ENCODE assay signal across 8 cellular contexts in genomic region chr12:96193725-96194571, GRCh38. TPM values are rescaled to one million over a fixed set of nuclear protein-coding genes. Genes with fewer than 3 reads are reported as not detected.
A peak's percentile ranks its signal among the peaks of the same experiment; 100 is the strongest.
DNase-seq lines count a peak whose midpoint lies in the region; ATAC-seq and TF ChIP-seq lines count a peak whose summit lies in the region.

Gene ELK3, plus strand, starts transcription at chr12:96194375.

- H3K36me3 Mint-ChIP-seq in Calu3 (ENCODE audit: insufficient read depth, unreplicated experiment) = peaks cover 42% of the 10 kb centered on the region
- no peaks in the 10 kb centered on the region for H3K36me3 Mint-ChIP-seq in IgD-negative memory B cell

- H3K9me3 Mint-ChIP-seq in Calu3 (ENCODE audit: low read depth, unreplicated experiment) (no peaks in the 10 kb centered on the region), IgD-negative memory B cell (no peaks in the 10 kb centered on the region)

- H3K4me3 ChIP-seq in SK-N-MC (peak within 1 kb of the TSS; percentile 88), ovary (peak within 1 kb of the TSS; percentile 91)

- H3K9ac ChIP-seq in SK-N-MC (ENCODE audit: insufficient read length) = peak within 1 kb of the TSS; percentile 74

- intact Hi-C loops in Calu3 (cut with micrococcal nuclease; ENCODE audit: unreplicated experiment) = no loop called here
- intact Hi-C loops in head of caudate nucleus (cut with DNase I) = no loop called here
- intact Hi-C loops in ovary (cut with DNase I) = loop anchor here in 1 of 4 donors (10.0 kb wide), 1 partner anchor 321 kb away; no protein-coding TSS in a partner anchor

- no TSS peak for BruUV-seq in Calu3 (replicated peaks; lab: Mats Ljungman, UMichigan)

- no peaks in the 10 kb centered on the region for H3K27me3 Mint-ChIP-seq in Calu3 (ENCODE audit: unreplicated experiment)
- H3K27me3 Mint-ChIP-seq in IgD-negative memory B cell = no peaks in the 10 kb centered on the region

- TF ChIP-seq EP300 in ovary (IDR thresholded peaks at IDR 0.05) = no peak

- H3K27ac Mint-ChIP-seq in Calu3 (ENCODE audit: unreplicated experiment) (peak within 1 kb of the TSS; percentile 92), IgD-negative memory B cell (peak within 1 kb of the TSS; percentile 98 to 99 (median 99))

- ATAC-seq in GM21423 (IDR thresholded peaks at IDR 0.05; ENCODE audit: unreplicated experiment) = peak; percentile 53

- DNase-seq in Calu3 = peak; percentile 65
- DNase-seq in SK-N-MC (ENCODE audit: low read depth, low spot score) = no peak
- DNase-seq in activated naive CD8-positive, alpha-beta T cell treated with anti-CD3 and anti-CD28 coated beads, Interleukin-2, amount 50 U/mL, for 16 hours (ENCODE audit: low read depth, low spot score) = peak; percentile 4
- DNase-seq in head of caudate nucleus = peak in 29 of 42 donors; percentile 19 to 68 (median 39)
- peak; percentile 43 to 76 (median 62) for DNase-seq in ovary
- DNase-seq in putamen (ENCODE audit: low spot score) = no peak

- H3K4me1 ChIP-seq in ovary (ENCODE audit: insufficient read depth) = peaks cover 4% of the 10 kb centered on the region

- H3K27ac ChIP-seq in SK-N-MC = peak within 1 kb of the TSS; percentile 80
- peak within 1 kb of the TSS; percentile 57 to 60 for H3K27ac ChIP-seq in ovary

- no peak for TF ChIP-seq CTCF in Calu3 (IDR thresholded peaks at IDR 0.05; ENCODE audit: unreplicated experiment)
- no peak for TF ChIP-seq CTCF in ovary (IDR thresholded peaks at IDR 0.05)

- peaks cover 32% of the 10 kb centered on the region for H3K4me1 Mint-ChIP-seq in Calu3 (ENCODE audit: low read depth, unreplicated experiment)
- peaks cover 44 to 58% (median 49%) of the 10 kb centered on the region in 3 donors for H3K4me1 Mint-ChIP-seq in IgD-negative memory B cell

- H3K27me3 ChIP-seq in ovary = no peaks in the 10 kb centered on the region

- H3K9me3 ChIP-seq in SK-N-MC (ENCODE audit: low read depth, low read length) = no peaks in the 10 kb centered on the region
- no peaks in the 10 kb centered on the region for H3K9me3 ChIP-seq in ovary

- TF ChIP-seq POLR2A in ovary (IDR thresholded peaks at IDR 0.05) = no peak

- H3K36me3 ChIP-seq in SK-N-MC (ENCODE audit: insufficient read depth, low read length) (no peaks in the 10 kb centered on the region), ovary (no peaks in the 10 kb centered on the region)

- peak within 1 kb of the TSS; percentile 85 for H3K4me3 Mint-ChIP-seq in Calu3 (ENCODE audit: low read depth, unreplicated experiment)
- H3K4me3 Mint-ChIP-seq in IgD-negative memory B cell = peak within 1 kb of the TSS; percentile 96 to 100 (median 98)

- WGBS in ovary, 3 donors = 1 to 5% (median 2%) methylated on average over 48 to 75 of the region's 75 CpGs

- CTCF ChIA-PET in Calu3 (lab: Charles Lee) = interaction anchor here (1.3 kb wide), 1 partner anchor 121 kb away, joined by 3 read pairs; no protein-coding TSS in a partner anchor

RNA-seq across cellular contexts. Expression of gene ELK3, which starts in this region (rescaled TPM):
- total RNA-seq in Calu3 (2022) = 25.6 and 34.1 TPM in 2 replicates
- 17.9 TPM for polyA plus RNA-seq in IgD-negative memory B cell
- 10 to 100 TPM; 11.5 to 25.9 (median 15.2) TPM for total RNA-seq in ovary
- 10 to 100 TPM; 15.6 to 25.8 TPM for polyA plus RNA-seq in ovary

Comparison
In these comparisons a context has a peak if more than half of its experiments do, and no peak if none do; other contexts are left out.
1. DNase-seq: peak in Calu3 (single experiment), activated naive CD8-positive, alpha-beta T cell treated with anti-CD3 and anti-CD28 coated beads, Interleukin-2, amount 50 U/mL, for 16 hours (single experiment), head of caudate nucleus (29 of 42) and ovary (5 of 5); none in SK-N-MC (single experiment) and putamen (single experiment).